1 cellular context compared by ENCODE assay signal in genomic region chr18:36817039-36817438, GRCh38.
TF ChIP-seq lines count a peak whose summit lies in the region.

No MANE protein-coding gene starts in this region.

TF ChIP-seq in HepG2, 621 proteins besides CTCF, POLR2A, EP300 and RAD21:
- TF ChIP-seq HCFC1 (IDR thresholded peaks at IDR 0.05; ENCODE audit: low read depth, low read length) (no peak), HMGA1 (CRISPR knock-in tag; conservative IDR thresholded peaks at IDR 0.05) (no peak), ZNF878 (CRISPR knock-in tag; IDR thresholded peaks at IDR 0.05) (no peak), CENPT (CRISPR knock-in tag; IDR thresholded peaks at IDR 0.05; ENCODE audit: low read depth) (no peak), CEBPZ (IDR thresholded peaks at IDR 0.05; ENCODE audit: low read length) (no peak), ATF1 (CRISPR knock-in tag; IDR thresholded peaks at IDR 0.05) (no peak), CC2D1A (CRISPR knock-in tag; IDR thresholded peaks at IDR 0.05) (no peak), ZSCAN31 (CRISPR knock-in tag; IDR thresholded peaks at IDR 0.05; ENCODE audit: low read depth) (no peak), GTF2F1 (IDR thresholded peaks at IDR 0.05; ENCODE audit: low read length) (no peak), CREBL2 (CRISPR knock-in tag; IDR thresholded peaks at IDR 0.05; ENCODE audit: borderline replicate concordance) (no peak)
